ENCODE assay signal across 26 cellular contexts in genomic region chr15:51054535-51054934, GRCh38. TPM values are rescaled to one million over a fixed set of nuclear protein-coding genes. Genes with fewer than 3 reads are reported as not detected.
"Had no signal": no experiment of that assay in that cellular context is flagged by ENCODE, and none has a peak within 500 bp of the region (broad histone marks: within the 10 kb centered on the region; RNA-seq: fewer than 3 reads in every experiment).

No MANE protein-coding gene starts in this region.

- H3K4me1 ChIP-seq: pancreas, prostate gland, testis had no signal

- H3K4me3 Mint-ChIP-seq: immature natural killer cell; naive thymus-derived CD4-positive, alpha-beta T cell; natural killer cell treated with Interleukin-12 subunit alpha and Interleukin-12 subunit beta and Interleukin-15 and Interleukin-18, amount 100 ng/mL, for 72 hours; stimulated activated naive B cell treated with anti-CD40 and anti-IgM and Interleukin-4, amounts not matched to agents 10 μg/mL and 1 μg/mL and 100 μg/mL, for 72 hours had no signal

- FAIRE-seq: islet of Langerhans, pancreas had no signal

- DNase-seq: immature natural killer cell; left ventricle myocardium inferior; midbrain; mucosa of descending colon; naive thymus-derived CD4-positive, alpha-beta T cell; pancreas; posterior cingulate gyrus; retina; right cardiac atrium; stimulated activated CD4-positive, alpha-beta T cell treated with anti-CD3 and anti-CD28 coated beads, Interleukin-12 subunit alpha, Interleukin-12 subunit beta, amount 100 ng/mL, for 4 hours; stimulated activated CD4-positive, alpha-beta T cell treated with anti-CD3 and anti-CD28 coated beads, Interleukin-15, amount 100 ng/mL, for 24 hours; stimulated activated CD4-positive, alpha-beta T cell treated with anti-CD3 and anti-CD28 coated beads, Interleukin-2, amount 100 ng/mL, for 24 hours; stimulated activated CD4-positive, alpha-beta T cell treated with anti-CD3 and anti-CD28 coated beads, Interleukin-4, amount 100 ng/mL, for 1 hour; stimulated activated naive B cell treated with anti-CD40 and anti-IgM and Interleukin-4, amounts not matched to agents 10 μg/mL and 1 μg/mL and 100 μg/mL, for 72 hours; stimulated activated naive CD8-positive, alpha-beta T cell treated with anti-CD3 and anti-CD28 coated beads, Interleukin-15, Interleukin-2, amounts not matched to agents 100 U/mL and 50 U/mL, for 24 hours; stomach; testis; thyroid gland; transverse colon; upper lobe of left lung had no signal

- H3K4me3 ChIP-seq: left ventricle myocardium inferior, lung, mucosa of descending colon, pancreas, prostate gland, skin epidermis, stomach, testis, thyroid gland, transverse colon, upper lobe of left lung, vagina had no signal

- H3K36me3 Mint-ChIP-seq: immature natural killer cell; naive thymus-derived CD4-positive, alpha-beta T cell; natural killer cell treated with Interleukin-12 subunit alpha and Interleukin-12 subunit beta and Interleukin-15 and Interleukin-18, amount 100 ng/mL, for 72 hours; stimulated activated naive B cell treated with anti-CD40 and anti-IgM and Interleukin-4, amounts not matched to agents 10 μg/mL and 1 μg/mL and 100 μg/mL, for 72 hours had no signal

- H3K9me3 Mint-ChIP-seq: immature natural killer cell; natural killer cell treated with Interleukin-12 subunit alpha and Interleukin-12 subunit beta and Interleukin-15 and Interleukin-18, amount 100 ng/mL, for 72 hours; stimulated activated naive B cell treated with anti-CD40 and anti-IgM and Interleukin-4, amounts not matched to agents 10 μg/mL and 1 μg/mL and 100 μg/mL, for 72 hours had no signal

- H3K27ac ChIP-seq: left ventricle myocardium inferior, pancreas, prostate gland, skin epidermis, stomach, testis, thyroid gland, transverse colon, upper lobe of left lung, vagina had no signal

- H3K27ac Mint-ChIP-seq: immature natural killer cell; naive thymus-derived CD4-positive, alpha-beta T cell; natural killer cell treated with Interleukin-12 subunit alpha and Interleukin-12 subunit beta and Interleukin-15 and Interleukin-18, amount 100 ng/mL, for 72 hours; stimulated activated naive B cell treated with anti-CD40 and anti-IgM and Interleukin-4, amounts not matched to agents 10 μg/mL and 1 μg/mL and 100 μg/mL, for 72 hours had no signal

- H3K9me3 ChIP-seq: left ventricle myocardium inferior, mucosa of descending colon, pancreas, prostate gland, stomach, testis, thyroid gland, transverse colon, upper lobe of left lung, vagina had no signal

- H3K4me1 Mint-ChIP-seq: immature natural killer cell; naive thymus-derived CD4-positive, alpha-beta T cell had no signal

- H3K27me3 ChIP-seq: pancreas, testis, thyroid gland, transverse colon, upper lobe of left lung, vagina had no signal

- H3K36me3 ChIP-seq: pancreas, prostate gland, thyroid gland, transverse colon, upper lobe of left lung had no signal

RNA-seq across cellular contexts. Expression of gene TNFAIP8L3, which starts 40.2 kb away (rescaled TPM):
- total RNA-seq: naive thymus-derived CD4-positive, alpha-beta T cell; natural killer cell treated with Interleukin-12 subunit alpha and Interleukin-12 subunit beta and Interleukin-15 and Interleukin-18, amount 100 ng/mL, for 72 hours had no signal
